Comparison of ENCODE assay signal across 21 cellular contexts in genomic region chr20:3193806-3194616, GRCh38. TPM values are rescaled to one million over a fixed set of nuclear protein-coding genes. Genes with fewer than 3 reads are reported as not detected.
A peak's percentile ranks its signal among the peaks of the same experiment; 100 is the strongest.
DNase-seq lines count a peak whose midpoint lies in the region; ATAC-seq, FAIRE-seq and TF ChIP-seq lines count a peak whose summit lies in the region.
"Had no signal": no experiment of that assay in that cellular context is flagged by ENCODE, and none has a peak within 500 bp of the region (broad histone marks: within the 10 kb centered on the region; RNA-seq: fewer than 3 reads in every experiment).

No MANE protein-coding gene starts in this region.

- no peak overlapping the region for H3K9ac ChIP-seq in HepG2 (ENCODE audit: insufficient read depth, low read depth, low read length)
- H3K9ac ChIP-seq: KMS-11 had no signal

- H3K4me3 ChIP-seq in HepG2 (replicated peaks in 1 of 3; ENCODE audit: insufficient read depth in 1 of 3, low read depth in 2 of 3, low read length in 3 of 3): no peak overlapping the region
- H3K4me3 ChIP-seq: GM12878 had no signal

- DNase-seq in DMS53 (lab: John Stamatoyannopoulos, UW) (peak; percentile 30), DMS53 treated with DMSO at 0.1 percent for 48 hours (lab: John Stamatoyannopoulos, UW; ENCODE audit: unreplicated experiment) (no peak), HepG2 (ENCODE audit: low spot score) (no peak), superior temporal gyrus (ENCODE audit: extremely low spot score) (peak; percentile 50), T-helper 2 cell (no peak)
- DNase-seq in stimulated activated CD4-positive, alpha-beta T cell treated with anti-CD3 and anti-CD28 coated beads, Interleukin-15, amount 100 ng/mL, for 24 hours: peak; percentile 27
- no peak for DNase-seq in stimulated activated CD4-positive, alpha-beta T cell treated with anti-CD3 and anti-CD28 coated beads, Interleukin-4, amount 100 ng/mL, for 24 hours
- DNase-seq: BE2C; Calu3; CD4-positive, alpha-beta memory T cell; GDM1; GOT3; HFFc6; NCI-H146; NCI-H82; PC-3 had no signal

- TF ChIP-seq POLR2A in HepG2 (IDR thresholded peaks at IDR 0.05; ENCODE audit: insufficient read depth in 1 of 2, low read depth in 2 of 2, low read length in 2 of 2): no peak

- no TSS peak for BruUV-seq in HepG2 (replicated peaks; lab: Mats Ljungman, UMichigan)

- POLR2A ChIA-PET in HepG2 (lab: Yijun Ruan, JAX): interaction anchor here (1.6 to 2.0 kb wide), 2 partner anchors 9 to 10 kb away, joined by 4 to 6 read pairs; no protein-coding TSS in a partner anchor

- FAIRE-seq in HepG2 (lab: Jason Lieb, UNC): no peak
- FAIRE-seq: GM12878, GM18507 had no signal

- TF ChIP-seq CTCF in HepG2 (CRISPR knock-in tag; IDR thresholded peaks at IDR 0.05): no peak

- H3K9me3 ChIP-seq in HepG2 (ENCODE audit: low read length): no peaks in the 10 kb centered on the region
- H3K9me3 ChIP-seq: BE2C had no signal

- no peak overlapping the region for H2AFZ ChIP-seq in HepG2 (ENCODE audit: low read length)

- no peak for ATAC-seq in HepG2
- no peak for ATAC-seq in HG03457 (IDR thresholded peaks at IDR 0.05; ENCODE audit: unreplicated experiment)
- ATAC-seq: GM12878, PC-3 had no signal

- H3K36me3 ChIP-seq in HepG2 (replicated peaks in 1 of 2; ENCODE audit: control insufficient read depth in 1 of 2, insufficient read depth in 2 of 2, low read length in 2 of 2): peaks cover 59 to 87% of the 10 kb centered on the region in 2 experiments

- H3K79me2 ChIP-seq in HepG2 (ENCODE audit: insufficient read depth, low read length): no peaks in the 10 kb centered on the region

- intact Hi-C loops in HepG2 (cut with micrococcal nuclease; ENCODE audit: unreplicated experiment): no loop called here

- in situ Hi-C loops in HepG2 (cut with HindIII; ENCODE audit: extremely low pct_ligation_motif_present, low pct_unique_long_range_greater_than_20kb): no loop called here

- TF ChIP-seq RAD21 in HepG2 (CRISPR knock-in tag; IDR thresholded peaks at IDR 0.05): no peak

- 97% methylated on average over 14 of the region's 14 CpGs for WGBS in HepG2 (ENCODE audit: low lambda C conversion rate)

- no peak overlapping the region for H3K4me2 ChIP-seq in HepG2 (ENCODE audit: low read depth, low read length)
- H3K4me2 ChIP-seq: KMS-11 had no signal

- no peaks in the 10 kb centered on the region for H3K4me1 ChIP-seq in HepG2 (ENCODE audit: insufficient read depth, low read length)
- H3K4me1 ChIP-seq: BE2C had no signal

- TF ChIP-seq EP300 in HepG2 (IDR thresholded peaks at IDR 0.05; ENCODE audit: low read depth in 2 of 2, low read length in 2 of 2) (no peak), HepG2 (CRISPR knock-in tag; IDR thresholded peaks at IDR 0.05; ENCODE audit: borderline replicate concordance) (no peak)

- H4K20me1 ChIP-seq in HepG2 (ENCODE audit: insufficient read depth, low read length): no peaks in the 10 kb centered on the region

- no peaks in the 10 kb centered on the region for H3K27me3 ChIP-seq in HepG2 (ENCODE audit: control insufficient read depth in 1 of 2, insufficient read depth in 2 of 2, low read length in 2 of 2)
- H3K27me3 ChIP-seq: BE2C had no signal

- CTCF ChIA-PET in HepG2 (lab: Yijun Ruan, JAX; ENCODE audit: low intra/inter-chr PET ratio, low total read pairs): no interaction called here

- H3K27ac ChIP-seq in HepG2 (ENCODE audit: extremely low read length, insufficient read depth, low read length): no peak overlapping the region
- H3K27ac ChIP-seq: 22Rv1, KMS-11 had no signal

RNA-seq across cellular contexts. Expression of gene DDRGK1, which starts 10.5 kb away (rescaled TPM):
- total RNA-seq in HepG2 (2016; rRNA removed; fragmentation: Illumina TruSeq; extraction: Trizol): 75.4 and 149 TPM in 2 replicates
- 59.4 and 65.6 TPM in 2 replicates for total RNA-seq in HepG2 (2016; cell fraction: cytosol; rRNA removed; fragmentation: Illumina TruSeq; extraction: Trizol; ENCODE audit: low read depth)
- 69.3 and 161 TPM in 2 replicates for total RNA-seq in HepG2 (2016; cell fraction: insoluble cytoplasmic fraction; rRNA removed; fragmentation: Illumina TruSeq; extraction: Trizol)
- total RNA-seq in HepG2 (2016; cell fraction: membrane; rRNA removed; fragmentation: Illumina TruSeq; extraction: Trizol): 57.6 and 58.7 TPM in 2 replicates
- total RNA-seq in HepG2 (2016; cell fraction: nucleus; rRNA removed; fragmentation: Illumina TruSeq; extraction: Trizol): 105 and 136 TPM in 2 replicates
- 96.7 and 116 TPM in 2 replicates for polyA plus RNA-seq in HepG2 (2011; rRNA removed)
- polyA plus RNA-seq in HepG2 (2011; cell fraction: cytosol; rRNA removed): 133 and 142 TPM in 2 replicates
- 122 and 134 TPM in 2 replicates for polyA plus RNA-seq in HepG2 (2011; cell fraction: nucleus; rRNA removed)
- 104 and 147 TPM in 2 replicates for polyA plus RNA-seq in HepG2 (2012)
- polyA plus RNA-seq in HepG2 (2016; cell fraction: cytosol; fragmentation: Illumina TruSeq; extraction: Trizol; ENCODE audit: low read depth): 51.1 and 51.9 TPM in 2 replicates
- 80.6 and 85.9 TPM in 2 replicates for polyA plus RNA-seq in HepG2 (2016; cell fraction: insoluble cytoplasmic fraction; fragmentation: Illumina TruSeq; extraction: Trizol; ENCODE audit: low read depth)
- 52.8 and 53.4 TPM in 2 replicates for polyA plus RNA-seq in HepG2 (2016; cell fraction: membrane; fragmentation: Illumina TruSeq; extraction: Trizol; ENCODE audit: low read depth)
- polyA plus RNA-seq in HepG2 (2016; cell fraction: nucleus; fragmentation: Illumina TruSeq; extraction: Trizol; ENCODE audit: insufficient read depth, low read depth): 240 and 250 TPM in 2 replicates
- 19.0 and 51.1 TPM in 2 replicates for polyA minus RNA-seq in HepG2 (2011; rRNA and poly(A)+ RNA removed; ENCODE audit: low replicate concordance)
- 40.1 and 44.2 TPM in 2 replicates for polyA minus RNA-seq in HepG2 (2011; cell fraction: cytosol; rRNA and poly(A)+ RNA removed)
- 48.9 and 52.6 TPM in 2 replicates for polyA minus RNA-seq in HepG2 (2011; cell fraction: nucleus; rRNA and poly(A)+ RNA removed)

RNA-seq across cellular contexts. Expression of gene ITPA, which starts 15.3 kb away (rescaled TPM):
- total RNA-seq in HepG2 (2016; rRNA removed; fragmentation: Illumina TruSeq; extraction: Trizol): 101 and 103 TPM in 2 replicates
- total RNA-seq in HepG2 (2016; cell fraction: cytosol; rRNA removed; fragmentation: Illumina TruSeq; extraction: Trizol; ENCODE audit: low read depth): 30.5 and 31.5 TPM in 2 replicates
- 108 TPM in 2 replicates for total RNA-seq in HepG2 (2016; cell fraction: insoluble cytoplasmic fraction; rRNA removed; fragmentation: Illumina TruSeq; extraction: Trizol)
- 45.6 and 53.1 TPM in 2 replicates for total RNA-seq in HepG2 (2016; cell fraction: membrane; rRNA removed; fragmentation: Illumina TruSeq; extraction: Trizol)
- total RNA-seq in HepG2 (2016; cell fraction: nucleus; rRNA removed; fragmentation: Illumina TruSeq; extraction: Trizol): 51.5 and 65.6 TPM in 2 replicates
- 60.1 and 73.4 TPM in 2 replicates for polyA plus RNA-seq in HepG2 (2011; rRNA removed)
- 53.2 and 73.4 TPM in 2 replicates for polyA plus RNA-seq in HepG2 (2011; cell fraction: cytosol; rRNA removed)
- 110 and 129 TPM in 2 replicates for polyA plus RNA-seq in HepG2 (2011; cell fraction: nucleus; rRNA removed)
- 55.6 and 63.4 TPM in 2 replicates for polyA plus RNA-seq in HepG2 (2012)
- polyA plus RNA-seq in HepG2 (2016; cell fraction: cytosol; fragmentation: Illumina TruSeq; extraction: Trizol; ENCODE audit: low read depth): 27.3 and 27.6 TPM in 2 replicates
- 106 and 109 TPM in 2 replicates for polyA plus RNA-seq in HepG2 (2016; cell fraction: insoluble cytoplasmic fraction; fragmentation: Illumina TruSeq; extraction: Trizol; ENCODE audit: low read depth)
- 28.9 and 33.4 TPM in 2 replicates for polyA plus RNA-seq in HepG2 (2016; cell fraction: membrane; fragmentation: Illumina TruSeq; extraction: Trizol; ENCODE audit: low read depth)
- polyA plus RNA-seq in HepG2 (2016; cell fraction: nucleus; fragmentation: Illumina TruSeq; extraction: Trizol; ENCODE audit: insufficient read depth, low read depth): 144 and 151 TPM in 2 replicates
- polyA minus RNA-seq in HepG2 (2011; rRNA and poly(A)+ RNA removed; ENCODE audit: low replicate concordance): 24.1 and 25.5 TPM in 2 replicates
- 15.4 and 25.9 TPM in 2 replicates for polyA minus RNA-seq in HepG2 (2011; cell fraction: cytosol; rRNA and poly(A)+ RNA removed)
- 23.0 and 28.2 TPM in 2 replicates for polyA minus RNA-seq in HepG2 (2011; cell fraction: nucleus; rRNA and poly(A)+ RNA removed)

RNA-seq across cellular contexts. Expression of gene LZTS3, which starts 20.7 kb away (rescaled TPM):
- total RNA-seq in HepG2 (2016; rRNA removed; fragmentation: Illumina TruSeq; extraction: Trizol): 7.4 and 10.1 TPM in 2 replicates
- total RNA-seq in HepG2 (2016; cell fraction: cytosol; rRNA removed; fragmentation: Illumina TruSeq; extraction: Trizol; ENCODE audit: low read depth): 1.6 and 1.9 TPM in 2 replicates
- 7.6 and 10.2 TPM in 2 replicates for total RNA-seq in HepG2 (2016; cell fraction: insoluble cytoplasmic fraction; rRNA removed; fragmentation: Illumina TruSeq; extraction: Trizol)
- total RNA-seq in HepG2 (2016; cell fraction: membrane; rRNA removed; fragmentation: Illumina TruSeq; extraction: Trizol): 5.4 and 6.1 TPM in 2 replicates
- 7.0 and 8.3 TPM in 2 replicates for total RNA-seq in HepG2 (2016; cell fraction: nucleus; rRNA removed; fragmentation: Illumina TruSeq; extraction: Trizol)
- 31.3 and 49.2 TPM in 2 replicates for polyA plus RNA-seq in HepG2 (2011; rRNA removed)
- 33.5 and 37.7 TPM in 2 replicates for polyA plus RNA-seq in HepG2 (2011; cell fraction: cytosol; rRNA removed)
- polyA plus RNA-seq in HepG2 (2011; cell fraction: nucleus; rRNA removed): 96.7 and 99.2 TPM in 2 replicates
- 15.6 and 27.0 TPM in 2 replicates for polyA plus RNA-seq in HepG2 (2012)
- polyA plus RNA-seq in HepG2 (2016; cell fraction: cytosol; fragmentation: Illumina TruSeq; extraction: Trizol; ENCODE audit: low read depth): 1.5 TPM in 2 replicates
- polyA plus RNA-seq in HepG2 (2016; cell fraction: insoluble cytoplasmic fraction; fragmentation: Illumina TruSeq; extraction: Trizol; ENCODE audit: low read depth): 10.0 and 11.9 TPM in 2 replicates
- polyA plus RNA-seq in HepG2 (2016; cell fraction: membrane; fragmentation: Illumina TruSeq; extraction: Trizol; ENCODE audit: low read depth): 5.0 and 5.4 TPM in 2 replicates
- polyA plus RNA-seq in HepG2 (2016; cell fraction: nucleus; fragmentation: Illumina TruSeq; extraction: Trizol; ENCODE audit: insufficient read depth, low read depth): 19.6 and 21.4 TPM in 2 replicates
- polyA minus RNA-seq in HepG2 (2011; rRNA and poly(A)+ RNA removed; ENCODE audit: low replicate concordance): 1.3 and 64.0 TPM in 2 replicates
- 19.8 and 26.7 TPM in 2 replicates for polyA minus RNA-seq in HepG2 (2011; cell fraction: cytosol; rRNA and poly(A)+ RNA removed)
- 14.9 and 19.3 TPM in 2 replicates for polyA minus RNA-seq in HepG2 (2011; cell fraction: nucleus; rRNA and poly(A)+ RNA removed)

RNA-seq across cellular contexts. Expression of gene FASTKD5, which starts 34.3 kb away (rescaled TPM):
- total RNA-seq in HepG2 (2016; rRNA removed; fragmentation: Illumina TruSeq; extraction: Trizol): 46.8 and 63.4 TPM in 2 replicates
- total RNA-seq in HepG2 (2016; cell fraction: cytosol; rRNA removed; fragmentation: Illumina TruSeq; extraction: Trizol; ENCODE audit: low read depth): 4.3 and 4.6 TPM in 2 replicates
- 45.4 and 62.9 TPM in 2 replicates for total RNA-seq in HepG2 (2016; cell fraction: insoluble cytoplasmic fraction; rRNA removed; fragmentation: Illumina TruSeq; extraction: Trizol)
- 15.5 and 16.7 TPM in 2 replicates for total RNA-seq in HepG2 (2016; cell fraction: membrane; rRNA removed; fragmentation: Illumina TruSeq; extraction: Trizol)
- total RNA-seq in HepG2 (2016; cell fraction: nucleus; rRNA removed; fragmentation: Illumina TruSeq; extraction: Trizol): 27.9 and 28.4 TPM in 2 replicates
- polyA plus RNA-seq in HepG2 (2011; rRNA removed): 34.4 and 36.6 TPM in 2 replicates
- 23.0 and 32.0 TPM in 2 replicates for polyA plus RNA-seq in HepG2 (2011; cell fraction: cytosol; rRNA removed)
- polyA plus RNA-seq in HepG2 (2011; cell fraction: nucleus; rRNA removed): 12.1 and 17.5 TPM in 2 replicates
- 23.7 and 26.2 TPM in 2 replicates for polyA plus RNA-seq in HepG2 (2012)
- polyA plus RNA-seq in HepG2 (2016; cell fraction: cytosol; fragmentation: Illumina TruSeq; extraction: Trizol; ENCODE audit: low read depth): 2.5 TPM in 2 replicates
- polyA plus RNA-seq in HepG2 (2016; cell fraction: insoluble cytoplasmic fraction; fragmentation: Illumina TruSeq; extraction: Trizol; ENCODE audit: low read depth): 55.4 and 56.5 TPM in 2 replicates
- polyA plus RNA-seq in HepG2 (2016; cell fraction: membrane; fragmentation: Illumina TruSeq; extraction: Trizol; ENCODE audit: low read depth): 6.5 and 7.2 TPM in 2 replicates
- 33.3 and 36.2 TPM in 2 replicates for polyA plus RNA-seq in HepG2 (2016; cell fraction: nucleus; fragmentation: Illumina TruSeq; extraction: Trizol; ENCODE audit: insufficient read depth, low read depth)
- 24.9 and 38.7 TPM in 2 replicates for polyA minus RNA-seq in HepG2 (2011; rRNA and poly(A)+ RNA removed; ENCODE audit: low replicate concordance)
- polyA minus RNA-seq in HepG2 (2011; cell fraction: cytosol; rRNA and poly(A)+ RNA removed): 27.8 and 30.8 TPM in 2 replicates
- polyA minus RNA-seq in HepG2 (2011; cell fraction: nucleus; rRNA and poly(A)+ RNA removed): 26.4 and 34.6 TPM in 2 replicates

RNA-seq across cellular contexts. Expression of gene UBOX5, which starts 34.3 kb away (rescaled TPM):
- total RNA-seq in HepG2 (2016; rRNA removed; fragmentation: Illumina TruSeq; extraction: Trizol): 5.4 and 5.6 TPM in 2 replicates
- total RNA-seq in HepG2 (2016; cell fraction: cytosol; rRNA removed; fragmentation: Illumina TruSeq; extraction: Trizol; ENCODE audit: low read depth): 1.1 and 1.2 TPM in 2 replicates
- total RNA-seq in HepG2 (2016; cell fraction: insoluble cytoplasmic fraction; rRNA removed; fragmentation: Illumina TruSeq; extraction: Trizol): 4.7 and 5.2 TPM in 2 replicates
- total RNA-seq in HepG2 (2016; cell fraction: membrane; rRNA removed; fragmentation: Illumina TruSeq; extraction: Trizol): 3.0 TPM in 2 replicates
- 3.8 and 4.4 TPM in 2 replicates for total RNA-seq in HepG2 (2016; cell fraction: nucleus; rRNA removed; fragmentation: Illumina TruSeq; extraction: Trizol)
- polyA plus RNA-seq in HepG2 (2011; rRNA removed): 4.6 and 5.3 TPM in 2 replicates
- polyA plus RNA-seq in HepG2 (2011; cell fraction: cytosol; rRNA removed): 4.0 and 4.4 TPM in 2 replicates
- polyA plus RNA-seq in HepG2 (2011; cell fraction: nucleus; rRNA removed): 6.4 and 7.0 TPM in 2 replicates
- 3.5 and 3.7 TPM in 2 replicates for polyA plus RNA-seq in HepG2 (2012)
- 0.60 and 0.69 TPM in 2 replicates for polyA plus RNA-seq in HepG2 (2016; cell fraction: cytosol; fragmentation: Illumina TruSeq; extraction: Trizol; ENCODE audit: low read depth)
- 5.0 and 5.2 TPM in 2 replicates for polyA plus RNA-seq in HepG2 (2016; cell fraction: insoluble cytoplasmic fraction; fragmentation: Illumina TruSeq; extraction: Trizol; ENCODE audit: low read depth)
- 1.2 and 1.6 TPM in 2 replicates for polyA plus RNA-seq in HepG2 (2016; cell fraction: membrane; fragmentation: Illumina TruSeq; extraction: Trizol; ENCODE audit: low read depth)
- 5.2 and 5.3 TPM in 2 replicates for polyA plus RNA-seq in HepG2 (2016; cell fraction: nucleus; fragmentation: Illumina TruSeq; extraction: Trizol; ENCODE audit: insufficient read depth, low read depth)
- 2.1 and 16.1 TPM in 2 replicates for polyA minus RNA-seq in HepG2 (2011; rRNA and poly(A)+ RNA removed; ENCODE audit: low replicate concordance)
- polyA minus RNA-seq in HepG2 (2011; cell fraction: cytosol; rRNA and poly(A)+ RNA removed): 4.9 and 5.5 TPM in 2 replicates
- polyA minus RNA-seq in HepG2 (2011; cell fraction: nucleus; rRNA and poly(A)+ RNA removed): 5.0 and 6.8 TPM in 2 replicates

Comparison
In these comparisons a context has a peak if more than half of its experiments do, and no peak if none do; other contexts are left out.
1. DNase-seq: peak in DMS53 (single experiment), stimulated activated CD4-positive, alpha-beta T cell treated with anti-CD3 and anti-CD28 coated beads, Interleukin-15, amount 100 ng/mL, for 24 hours (single experiment) and superior temporal gyrus (single experiment); none in DMS53 treated with DMSO at 0.1 percent for 48 hours (single experiment), stimulated activated CD4-positive, alpha-beta T cell treated with anti-CD3 and anti-CD28 coated beads, Interleukin-4, amount 100 ng/mL, for 24 hours (single experiment), HepG2 (single experiment) and T-helper 2 cell (0 of 5).